ENCODE assay signal across 9 cellular contexts in genomic region chr11:107928767-107929507, GRCh38. TPM values are rescaled to one million over a fixed set of nuclear protein-coding genes. Genes with fewer than 3 reads are reported as not detected.
DNase-seq lines count a peak whose midpoint lies in the region; ATAC-seq and TF ChIP-seq lines count a peak whose summit lies in the region.
"Had no signal": no experiment of that assay in that cellular context is flagged by ENCODE, and none has a peak within 500 bp of the region (broad histone marks: within the 10 kb centered on the region; RNA-seq: fewer than 3 reads in every experiment).

No MANE protein-coding gene starts in this region.

- peak overlapping the region; percentile 73 for H3K4me3 ChIP-seq in ACC112 (ENCODE audit: low read depth, low read length)
- peak overlapping the region; percentile 62 for H3K4me3 ChIP-seq in lower lobe of right lung
- peak overlapping the region; percentile 67 for H3K4me3 ChIP-seq in thoracic aorta

- H3K27ac Mint-ChIP-seq in central memory CD8-positive, alpha-beta T cell (ENCODE audit: low read depth): no peak overlapping the region

- H3K9me3 ChIP-seq in lower lobe of right lung: no peaks in the 10 kb centered on the region
- H3K9me3 ChIP-seq in thoracic aorta: no peaks in the 10 kb centered on the region

- H3K9me3 Mint-ChIP-seq in central memory CD8-positive, alpha-beta T cell: no peaks in the 10 kb centered on the region

- peaks cover 7% of the 10 kb centered on the region for H3K4me1 Mint-ChIP-seq in central memory CD8-positive, alpha-beta T cell

- H3K4me3 Mint-ChIP-seq in central memory CD8-positive, alpha-beta T cell: peak overlapping the region; percentile 77

- H3K27ac ChIP-seq in ACC112 (ENCODE audit: low read depth, low read length) (no peak overlapping the region), lower lobe of right lung (peak overlapping the region; percentile 39), thoracic aorta (no peak overlapping the region)

- H2AFZ ChIP-seq in ACC112 (ENCODE audit: low read length, unreplicated experiment): no peak overlapping the region

- H3K4me1 ChIP-seq in ACC112 (ENCODE audit: control insufficient read depth, insufficient read depth, low read length, unreplicated experiment): no peaks in the 10 kb centered on the region
- peaks cover 9% of the 10 kb centered on the region for H3K4me1 ChIP-seq in lower lobe of right lung
- H3K4me1 ChIP-seq in thoracic aorta (ENCODE audit: control insufficient read depth in 1 of 2, low read depth in 2 of 2): peaks cover 0 to 4% of the 10 kb centered on the region in 2 donors

- no peak for TF ChIP-seq CTCF in lower lobe of right lung (IDR thresholded peaks at IDR 0.05)
- TF ChIP-seq CTCF in thoracic aorta (IDR thresholded peaks at IDR 0.05): no peak

- DNase-seq in NOMO-1 treated with dmso at 0.1 percent for 144 hours (lab: John Stamatoyannopoulos, UW; ENCODE audit: unreplicated experiment) (peak; percentile 36), lower lobe of right lung (no peak), thoracic aorta (ENCODE audit: low spot score) (no peak)
- no peak for DNase-seq in central memory CD8-positive, alpha-beta T cell (ENCODE audit: low spot score in 2 of 2)
- no peak for DNase-seq in stimulated activated CD4-positive, alpha-beta T cell treated with anti-CD3 and anti-CD28 coated beads, Interleukin-4, amount 100 ng/mL, for 24 hours

- peaks cover 6% of the 10 kb centered on the region for H3K36me3 Mint-ChIP-seq in central memory CD8-positive, alpha-beta T cell (ENCODE audit: insufficient read depth)

- H3K79me2 ChIP-seq in ACC112 (ENCODE audit: control insufficient read depth, insufficient read depth, low read length, unreplicated experiment): no peaks in the 10 kb centered on the region

- H3K27me3 ChIP-seq in ACC112 (ENCODE audit: insufficient read depth, low read length) (peaks cover 59% of the 10 kb centered on the region), lower lobe of right lung (ENCODE audit: low read depth) (peaks cover 17% of the 10 kb centered on the region), thoracic aorta (replicated peaks; ENCODE audit: insufficient read depth) (peaks cover 7% of the 10 kb centered on the region)

- H3K36me3 ChIP-seq in ACC112 (ENCODE audit: insufficient read depth, low read length) (no peaks in the 10 kb centered on the region), lower lobe of right lung (no peaks in the 10 kb centered on the region), thoracic aorta (no peaks in the 10 kb centered on the region)

- intact Hi-C loops in lower lobe of right lung (cut with DNase I): no loop called here

- peaks cover 41% of the 10 kb centered on the region for H3K27me3 Mint-ChIP-seq in central memory CD8-positive, alpha-beta T cell

- ATAC-seq in GM18502 (IDR thresholded peaks at IDR 0.05; ENCODE audit: poor library complexity, unreplicated experiment) (peak; percentile 17), HG03095 (IDR thresholded peaks at IDR 0.05; ENCODE audit: unreplicated experiment) (peak; percentile 10), lower lobe of right lung (peak; percentile 59 to 66), thoracic aorta (ENCODE audit: insufficient number of reproducible peaks, low FRiP score, low read depth) (no peak)
- peak; percentile 17 for ATAC-seq in central memory CD8-positive, alpha-beta T cell (replicated peaks; ENCODE audit: extremely low read depth, poor library complexity, severe bottlenecking)

RNA-seq across cellular contexts. Expression of gene RAB39A, which starts 0.7 kb away (rescaled TPM):
- total RNA-seq in lower lobe of right lung: 3.1 TPM
- 1 to 10 TPM; 1.2 to 5.4 TPM for total RNA-seq in thoracic aorta
- total RNA-seq: myocyte had no signal
